In the genomic region with DNA sequence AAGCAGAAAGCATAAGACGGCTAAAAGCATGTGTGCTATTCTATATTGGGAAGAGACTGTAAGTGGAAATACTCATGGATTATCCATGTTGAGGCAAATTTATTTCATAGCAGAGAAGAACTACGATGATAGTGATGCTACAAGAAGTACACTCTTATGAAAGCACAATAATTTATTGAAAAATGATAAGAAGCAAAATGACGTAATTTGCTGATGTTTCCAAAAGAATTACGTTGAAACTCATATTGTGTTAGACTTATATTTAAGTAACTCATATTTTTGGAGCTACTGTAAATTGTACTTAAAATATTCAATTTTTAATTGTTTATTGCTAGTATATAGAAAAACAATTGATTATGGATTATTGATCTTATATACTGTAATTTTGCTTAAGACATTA, we compare ENCODE assay signal across 20 cellular contexts.
"Had no signal": no experiment of that assay in that cellular context is flagged by ENCODE, and none has a peak within 500 bp of the region (broad histone marks: within the 10 kb centered on the region; RNA-seq: fewer than 3 reads in every experiment).

No MANE protein-coding gene starts in this region.

- H3K4me1 ChIP-seq: esophagus squamous epithelium, gastrocnemius medialis, heart right ventricle, left lung, lower lobe of right lung had no signal

- H3K27ac ChIP-seq: coronary artery, esophagus squamous epithelium, gastrocnemius medialis, heart right ventricle, left lung, lower lobe of right lung had no signal

- DNase-seq: effector CD4-positive, alpha-beta T cell; effector memory CD4-positive, alpha-beta T cell; erythroblast; esophagus squamous epithelium; foreskin fibroblast; foreskin melanocyte; gastrocnemius medialis; glutamatergic neuron; head of caudate nucleus; heart right ventricle; hippocampal formation; left cardiac atrium; left lung; left ventricle myocardium superior; lower lobe of right lung; mesenchymal stem cell; mucosa of descending colon; naive B cell had no signal

- H3K9me3 ChIP-seq: esophagus squamous epithelium, gastrocnemius medialis, heart right ventricle, left lung, lower lobe of right lung, mucosa of descending colon had no signal

- H3K36me3 ChIP-seq: esophagus squamous epithelium, gastrocnemius medialis, heart right ventricle, left lung, lower lobe of right lung had no signal

- H3K27me3 ChIP-seq: esophagus squamous epithelium, gastrocnemius medialis, heart right ventricle, left lung had no signal

- ATAC-seq: esophagus mucosa, gastrocnemius medialis, heart right ventricle, left cardiac atrium, left lung, left ventricle myocardium superior, lower lobe of right lung, mucosa of descending colon had no signal

- H3K4me3 ChIP-seq: coronary artery, esophagus squamous epithelium, gastrocnemius medialis, heart right ventricle, left lung, lower lobe of right lung, mucosa of descending colon had no signal
